ENCODE assay signal across 28 cellular contexts in the genomic region with DNA sequence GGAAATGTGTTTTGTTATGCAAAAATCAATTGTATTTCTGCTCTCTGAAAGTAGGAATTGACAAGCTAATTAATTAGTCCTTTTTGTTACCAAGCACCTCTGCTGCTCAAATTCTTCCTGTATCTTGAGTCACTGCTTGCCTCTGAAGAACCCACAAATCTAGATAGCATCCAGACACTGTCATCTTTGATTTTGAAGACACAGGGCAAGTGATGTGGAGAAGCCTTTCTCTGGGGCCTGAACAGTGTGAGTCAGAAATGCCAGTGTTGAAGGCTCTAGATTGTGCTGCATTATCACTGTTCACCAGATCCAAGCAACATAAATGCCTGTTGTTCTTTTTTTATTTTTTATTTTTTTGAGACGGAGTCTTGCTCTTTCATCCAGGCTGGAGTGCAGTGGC. TPM values are rescaled to one million over a fixed set of nuclear protein-coding genes. Genes with fewer than 3 reads are reported as not detected.
A peak's percentile ranks its signal among the peaks of the same experiment; 100 is the strongest.
DNase-seq lines count a peak whose midpoint lies in the region; ATAC-seq, FAIRE-seq and TF ChIP-seq lines count a peak whose summit lies in the region.
"Had no signal": no experiment of that assay in that cellular context is flagged by ENCODE, and none has a peak within 500 bp of the region (broad histone marks: within the 10 kb centered on the region; RNA-seq: fewer than 3 reads in every experiment).

No MANE protein-coding gene starts in this region.

- CTCF ChIA-PET in K562 (lab: Yijun Ruan, JAX; ENCODE audit: low intra/inter-chr PET ratio) = no interaction called here

- H3K27ac ChIP-seq in K562 (ENCODE audit: extremely low read depth, low read depth, low read length) = no peak overlapping the region
- H3K27ac ChIP-seq: BLaER1 treated with 17β-estradiol and CSF1 and Interleukin-3, amounts not matched to agents 10 nM and 100 nM; KMS-11; RWPE1 had no signal

- H3K9me1 ChIP-seq in K562 (ENCODE audit: control insufficient read depth, insufficient read depth, low read length) = no peaks in the 10 kb centered on the region

- no peak overlapping the region for H3K4me2 ChIP-seq in K562 (ENCODE audit: insufficient read depth, low read length)
- H3K4me2 ChIP-seq: BLaER1 treated with 17β-estradiol and CSF1 and Interleukin-3, amounts not matched to agents 10 nM and 100 nM; KMS-11 had no signal

- intact Hi-C loops in K562 (cut with micrococcal nuclease) = no loop called here

- WGBS in K562 (ENCODE audit: insufficient coverage, low coverage, missing lambda C conversion rate) = 14% methylated on average over 1 of the region's 1 CpG

- H3K9ac ChIP-seq in K562 (ENCODE audit: insufficient read depth in 1 of 2, low read depth in 2 of 2, low read length in 2 of 2) = no peak overlapping the region
- H3K9ac ChIP-seq: BLaER1 treated with 17β-estradiol and CSF1 and Interleukin-3, amounts not matched to agents 10 nM and 100 nM; KMS-11 had no signal

- in situ Hi-C loops in K562 (cut with MboI) = no loop called here

- peaks cover 17% of the 10 kb centered on the region for H3K4me1 Mint-ChIP-seq in activated T-cell treated with anti-CD3 and anti-CD28 coated beads, Interleukin-2, amount 50 U/mL, for 72 hours (ENCODE audit: low read depth)
- peaks cover 12% of the 10 kb centered on the region for H3K4me1 Mint-ChIP-seq in activated T-cell treated with anti-CD3 and anti-CD28 coated beads, Interleukin-2, amount 50 U/mL, for 24 hours (ENCODE audit: low read depth)

- H3K9me3 ChIP-seq in K562 (replicated peaks; ENCODE audit: control insufficient read depth, insufficient read depth, low read depth, low read length) = 0 out of 2 replicates have a peak, but pooled peaks cover 2% of the 10 kb centered on the region

- H3K4me1 ChIP-seq in K562 (replicated peaks in 1 of 2; ENCODE audit: control insufficient read depth in 2 of 2, insufficient read depth in 2 of 2, low read length in 2 of 2) = peaks cover 3 to 10% of the 10 kb centered on the region in 2 experiments

- H4K20me1 ChIP-seq in K562 (replicated peaks; ENCODE audit: control insufficient read depth, insufficient read depth, low read length) = no peaks in the 10 kb centered on the region
- H4K20me1 ChIP-seq: BLaER1 treated with 17β-estradiol and CSF1 and Interleukin-3, amounts not matched to agents 10 nM and 100 nM had no signal

- H3K27me3 Mint-ChIP-seq in activated T-cell treated with anti-CD3 and anti-CD28 coated beads, Interleukin-2, amount 50 U/mL, for 72 hours (ENCODE audit: low read depth) = peaks cover 9% of the 10 kb centered on the region
- H3K27me3 Mint-ChIP-seq in activated T-cell treated with anti-CD3 and anti-CD28 coated beads, Interleukin-2, amount 50 U/mL, for 24 hours = no peaks in the 10 kb centered on the region

- no peaks in the 10 kb centered on the region for H3K36me3 ChIP-seq in K562 (ENCODE audit: control insufficient read depth, insufficient read depth, low read length)
- H3K36me3 ChIP-seq: BLaER1 treated with 17β-estradiol and CSF1 and Interleukin-3, amounts not matched to agents 10 nM and 100 nM had no signal

- no peak for TF ChIP-seq CTCF in K562 (IDR thresholded peaks at IDR 0.05 in 2 of 3, conservative IDR thresholded peaks at IDR 0.05 in 1 of 3; ENCODE audit: insufficient read depth in 2 of 3, low read depth in 1 of 3, low read length in 3 of 3)

- no peak for DNase-seq in activated T-cell treated with anti-CD3 and anti-CD28 coated beads, Interleukin-2, amount 50 U/mL, for 72 hours
- DNase-seq in activated T-cell treated with anti-CD3 and anti-CD28 coated beads, Interleukin-2, amount 50 U/mL, for 24 hours = no peak
- DNase-seq in K562 (ENCODE audit: extremely low read depth in 1 of 4, low spot score in 3 of 4) (peak in 2 of 4 experiments; percentile 41 to 60), NCI-H2196 (lab: John Stamatoyannopoulos, UW; ENCODE audit: unreplicated experiment) (no peak)
- DNase-seq: AML-193; CD4-positive, alpha-beta T cell; IMR-90; MM.1S; NCI-H1417; NCI-H1694; NCI-H2029 treated with DMSO at 0.1 percent for 48 hours; NCI-H2227 treated with DMSO at 0.1 percent for 48 hours; NCI-H526 treated with DMSO at 0.1 percent for 48 hours; SHP77 had no signal

- BruUV-seq in K562 (replicated peaks; lab: Mats Ljungman, UMichigan) = no TSS peak

- no peak for TF ChIP-seq EP300 in K562 (IDR thresholded peaks at IDR 0.05; ENCODE audit: low read length)

- H3K27me3 ChIP-seq in K562 (ENCODE audit: control insufficient read depth in 2 of 2, insufficient read depth in 2 of 2, low read length in 2 of 2) = no peaks in the 10 kb centered on the region
- H3K27me3 ChIP-seq: BLaER1 treated with 17β-estradiol and CSF1 and Interleukin-3, amounts not matched to agents 10 nM and 100 nM had no signal

- H3K4me3 Mint-ChIP-seq in activated T-cell treated with anti-CD3 and anti-CD28 coated beads, Interleukin-2, amount 50 U/mL, for 72 hours = no peak overlapping the region
- H3K4me3 Mint-ChIP-seq in activated T-cell treated with anti-CD3 and anti-CD28 coated beads, Interleukin-2, amount 50 U/mL, for 24 hours = no peak overlapping the region
- H3K4me3 Mint-ChIP-seq: CD4-positive, alpha-beta T cell had no signal

- POLR2A ChIA-PET in K562 (lab: Yijun Ruan, JAX) = interaction anchor here (1.3 kb wide), 1 partner anchor 16 kb away, joined by 3 read pairs; no protein-coding TSS in a partner anchor

- H3K79me2 ChIP-seq in K562 (ENCODE audit: control insufficient read depth, insufficient read depth, low read length) = no peaks in the 10 kb centered on the region

- H3K4me3 ChIP-seq in K562 = no peak overlapping the region
- H3K4me3 ChIP-seq: BLaER1 treated with 17β-estradiol and CSF1 and Interleukin-3, amounts not matched to agents 10 nM and 100 nM had no signal

- no peak overlapping the region for H3K27ac Mint-ChIP-seq in activated T-cell treated with anti-CD3 and anti-CD28 coated beads, Interleukin-2, amount 50 U/mL, for 72 hours
- no peak overlapping the region for H3K27ac Mint-ChIP-seq in activated T-cell treated with anti-CD3 and anti-CD28 coated beads, Interleukin-2, amount 50 U/mL, for 24 hours
- H3K27ac Mint-ChIP-seq: CD4-positive, alpha-beta T cell had no signal

- no peak for TF ChIP-seq RAD21 in K562 (CRISPR knock-in tag; conservative IDR thresholded peaks at IDR 0.05 in 1 of 2, IDR thresholded peaks at IDR 0.05 in 1 of 2)

- peak; percentile 57 for FAIRE-seq in K562 (lab: Jason Lieb, UNC)
- FAIRE-seq: A204.1, D721Med, GM19239 had no signal

- no peaks in the 10 kb centered on the region for H3K36me3 Mint-ChIP-seq in activated T-cell treated with anti-CD3 and anti-CD28 coated beads, Interleukin-2, amount 50 U/mL, for 72 hours (ENCODE audit: insufficient read depth in 2 of 2)
- no peaks in the 10 kb centered on the region for H3K36me3 Mint-ChIP-seq in activated T-cell treated with anti-CD3 and anti-CD28 coated beads, Interleukin-2, amount 50 U/mL, for 24 hours (ENCODE audit: low read depth)

- peak; percentile 58 to 78 for ATAC-seq in activated T-cell treated with anti-CD3 and anti-CD28 coated beads, Interleukin-2, amount 50 U/mL, for 72 hours (replicated peaks in 1 of 2)
- ATAC-seq in SK-N-SH treated with all-trans-retinoic acid at 6 μM for 48 hours (peak; percentile 66), K562 (peak; percentile 62), GM18907 (IDR thresholded peaks at IDR 0.05; ENCODE audit: unreplicated experiment) (no peak), HG03378 (IDR thresholded peaks at IDR 0.05; ENCODE audit: unreplicated experiment) (no peak)
- ATAC-seq: Panc1 had no signal

- H3K9me3 Mint-ChIP-seq in activated T-cell treated with anti-CD3 and anti-CD28 coated beads, Interleukin-2, amount 50 U/mL, for 72 hours = no peaks in the 10 kb centered on the region
- H3K9me3 Mint-ChIP-seq in activated T-cell treated with anti-CD3 and anti-CD28 coated beads, Interleukin-2, amount 50 U/mL, for 24 hours = no peaks in the 10 kb centered on the region
- H3K9me3 Mint-ChIP-seq: CD4-positive, alpha-beta T cell had no signal

- no peak for TF ChIP-seq POLR2A in K562 (conservative IDR thresholded peaks at IDR 0.05)

- no peak overlapping the region for H2AFZ ChIP-seq in K562 (ENCODE audit: low read depth, low read length)

RNA-seq across cellular contexts. Expression of a gene that starts 10.9 kb away (rescaled TPM):
- 1 to 10 TPM in 1 of 2 donors, under 1 TPM in 1; 0.44 to 1.8 TPM for total RNA-seq in activated T-cell treated with anti-CD3 and anti-CD28 coated beads, Interleukin-2, amount 50 U/mL, for 72 hours
- 78.1 and 101 TPM in 2 replicates for total RNA-seq in K562 (2011; cell fraction: chromatin; rRNA removed; ENCODE audit: low replicate concordance)
- total RNA-seq in K562 (2011; cell fraction: nucleolus; rRNA removed) = 67.5 and 71.5 TPM in 2 replicates
- total RNA-seq in K562 (2011; cell fraction: nucleoplasm; rRNA removed) = 66.0 and 71.4 TPM in 2 replicates
- total RNA-seq in K562 (2014; rRNA removed) = 43.4 and 54.9 TPM in 2 replicates
- total RNA-seq in K562 (2014; rRNA removed; fragmentation: Illumina TruSeq; extraction: Trizol) = 47.3 and 50.5 TPM in 2 replicates
- total RNA-seq in K562 (2015; rRNA removed; fragmentation: Illumina TruSeq; extraction: Trizol) = 20.6 and 21.4 TPM in 2 replicates
- 42.9 and 53.1 TPM in 2 replicates for total RNA-seq in K562 (2021)
- polyA plus RNA-seq in K562 (2011; rRNA removed) = 34.7 and 40.1 TPM in 2 replicates
- polyA plus RNA-seq in K562 (2011; cell fraction: cytosol; rRNA removed) = 35.5 and 41.2 TPM in 2 replicates
- polyA plus RNA-seq in K562 (2011; cell fraction: nucleus; rRNA removed) = 54.0 and 74.4 TPM in 2 replicates
- 30.1 and 68.3 TPM in 2 replicates for polyA plus RNA-seq in K562 (2012)
- polyA plus RNA-seq in K562 (2014; fragmentation: Illumina TruSeq; extraction: Trizol) = 62.4 and 68.4 TPM in 2 replicates
- polyA plus RNA-seq in K562 (2014; fragmentation: Nextera tagmentation; extraction: Ambion mirVana) = 10 to 100 TPM; 50.4 to 62.9 TPM
- 49.1 and 56.0 TPM in 2 replicates for polyA plus RNA-seq in K562 (2014; rRNA removed)
- polyA minus RNA-seq in K562 (2011; rRNA and poly(A)+ RNA removed) = 31.5 and 36.3 TPM in 2 replicates
- 14.5 and 27.7 TPM in 2 replicates for polyA minus RNA-seq in K562 (2011; cell fraction: cytosol; rRNA and poly(A)+ RNA removed)
- polyA minus RNA-seq in K562 (2011; cell fraction: nucleus; rRNA and poly(A)+ RNA removed) = 20.6 and 35.8 TPM in 2 replicates
- total RNA-seq: G401, H4, IMR-90, NCI-H460 had no signal
- polyA plus RNA-seq: AG04450, IMR-90 had no signal

RNA-seq across cellular contexts. Expression of a gene that starts 56.4 kb away (rescaled TPM):
- 10 to 100 TPM; 17.4 to 21.8 TPM for total RNA-seq in activated T-cell treated with anti-CD3 and anti-CD28 coated beads, Interleukin-2, amount 50 U/mL, for 72 hours
- total RNA-seq in K562 (2011; cell fraction: chromatin; rRNA removed; ENCODE audit: low replicate concordance) = 7.4 and 13.0 TPM in 2 replicates
- total RNA-seq in K562 (2011; cell fraction: nucleolus; rRNA removed) = 13.7 and 15.5 TPM in 2 replicates
- 17.9 and 28.3 TPM in 2 replicates for total RNA-seq in K562 (2011; cell fraction: nucleoplasm; rRNA removed)
- total RNA-seq in K562 (2014; rRNA removed) (14.1 and 17.1 TPM in 2 replicates), K562 (2014; rRNA removed; fragmentation: Illumina TruSeq; extraction: Trizol) (17.8 and 18.9 TPM in 2 replicates), K562 (2015; rRNA removed; fragmentation: Illumina TruSeq; extraction: Trizol) (8.2 and 8.8 TPM in 2 replicates), K562 (2021) (12.8 and 14.3 TPM in 2 replicates)
- polyA plus RNA-seq in K562 (2011; rRNA removed) (36.8 and 38.4 TPM in 2 replicates), K562 (2014; fragmentation: Illumina TruSeq; extraction: Trizol) (24.4 and 25.0 TPM in 2 replicates), K562 (2014; fragmentation: Nextera tagmentation; extraction: Ambion mirVana) (1 to 10 TPM; 2.6 to 3.2 TPM), K562 (2014; rRNA removed) (14.4 and 22.0 TPM in 2 replicates)
- polyA plus RNA-seq in K562 (2011; cell fraction: cytosol; rRNA removed) = 14.5 and 26.4 TPM in 2 replicates
- 17.3 and 17.5 TPM in 2 replicates for polyA plus RNA-seq in K562 (2011; cell fraction: nucleus; rRNA removed)
- 9.6 and 28.4 TPM in 2 replicates for polyA plus RNA-seq in K562 (2012)
- 15.4 and 21.1 TPM in 2 replicates for polyA minus RNA-seq in K562 (2011; rRNA and poly(A)+ RNA removed)
- 13.4 and 15.8 TPM in 2 replicates for polyA minus RNA-seq in K562 (2011; cell fraction: cytosol; rRNA and poly(A)+ RNA removed)
- 1.6 and 4.3 TPM in 2 replicates for polyA minus RNA-seq in K562 (2011; cell fraction: nucleus; rRNA and poly(A)+ RNA removed)

Comparison
In these comparisons a context has a peak if more than half of its experiments do, and no peak if none do; other contexts are left out.
1. ATAC-seq: peak in activated T-cell treated with anti-CD3 and anti-CD28 coated beads, Interleukin-2, amount 50 U/mL, for 72 hours (2 of 2), SK-N-SH treated with all-trans-retinoic acid at 6 μM for 48 hours (single experiment) and K562 (single experiment); none in GM18907 (single experiment) and HG03378 (single experiment).
2. RNA of a gene that starts 10.9 kb away (total RNA-seq): 20.6 to 101 TPM in K562; 0.44 to 1.8 TPM in activated T-cell treated with anti-CD3 and anti-CD28 coated beads, Interleukin-2, amount 50 U/mL, for 72 hours; every median in the first group is over 4 times any median in the second.